Comparison of ENCODE assay signal across 23 cellular contexts in genomic region chr3:131306242-131306641, GRCh38.
"Had no signal": no experiment of that assay in that cellular context is flagged by ENCODE, and none has a peak within 500 bp of the region (broad histone marks: within the 10 kb centered on the region; RNA-seq: fewer than 3 reads in every experiment).

No MANE protein-coding gene starts in this region.

- H3K4me3 ChIP-seq: K562 had no signal

- DNase-seq: Kasumi-1, MM.1S, NCI-H1105, NCI-H1417, NCI-H1436 treated with DMSO at 0.1 percent for 48 hours, NCI-H1694, NCI-H187 treated with DMSO at 0.1 percent for 48 hours, NCI-H2029 treated with DMSO at 0.1 percent for 48 hours, NCI-H2171 treated with DMSO at 0.1 percent for 48 hours, NCI-H2227 treated with DMSO at 0.1 percent for 48 hours, NCI-H510A, NCI-H524 treated with DMSO at 0.1 percent for 48 hours, NCI-H69, NCI-H774, PC-3, SHP77, SK-N-SH, T-helper 1 cell, T-helper 17 cell had no signal

- H3K9me3 ChIP-seq: SK-N-SH had no signal

- H3K27ac ChIP-seq: KMS-11, RWPE1 had no signal

- ATAC-seq: K562, Panc1, PC-3, T-helper 17 cell had no signal
